In the genomic region with DNA sequence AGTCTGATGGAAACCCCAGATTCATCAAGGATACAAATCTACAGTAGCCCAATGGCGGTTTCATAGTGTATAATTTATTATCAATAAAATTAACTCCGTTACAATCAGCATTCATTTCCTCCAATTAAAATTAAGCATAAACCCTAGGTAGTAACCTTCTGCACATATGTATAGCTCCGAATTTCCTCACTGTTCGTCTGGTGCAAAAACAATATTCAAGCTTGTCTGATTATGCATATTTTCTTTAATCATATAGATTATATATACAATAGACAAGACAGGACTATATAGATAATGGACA, we compare ENCODE assay signal across 16 cellular contexts. TPM values are rescaled to one million over a fixed set of nuclear protein-coding genes. Genes with fewer than 3 reads are reported as not detected.
A peak's percentile ranks its signal among the peaks of the same experiment; 100 is the strongest.
DNase-seq lines count a peak whose midpoint lies in the region; ATAC-seq and TF ChIP-seq lines count a peak whose summit lies in the region.
"Had no signal": no experiment of that assay in that cellular context is flagged by ENCODE, and none has a peak within 500 bp of the region (broad histone marks: within the 10 kb centered on the region; RNA-seq: fewer than 3 reads in every experiment).

No MANE protein-coding gene starts in this region.

- no peaks in the 10 kb centered on the region for H3K9me3 Mint-ChIP-seq in CD4-positive, alpha-beta T cell

- intact Hi-C loops in CD4-positive, alpha-beta T cell (cut with DNase I, micrococcal nuclease), result loop anchor here (5.0 to 10.0 kb wide), 6 partner anchors 495 to 1310 kb away; partner anchors contain the start of gene SNX10 (in 1 of the 2)
- intact Hi-C loops in psoas muscle (cut with DNase I), result loop anchor here (5.0 to 10.0 kb wide), 4 partner anchors 765 to 1598 kb away; partner anchors contain the start of genes CBX3 (in 1 of the 2) and HNRNPA2B1 (in 1 of the 2)

- H3K4me3 Mint-ChIP-seq in CD4-positive, alpha-beta T cell, result peak overlapping the region; percentile 46

- H3K36me3 Mint-ChIP-seq in CD4-positive, alpha-beta T cell (ENCODE audit: low read depth), result peaks cover 4% of the 10 kb centered on the region

- no peak for TF ChIP-seq CTCF in CD4-positive, alpha-beta T cell (IDR thresholded peaks at IDR 0.05)
- TF ChIP-seq CTCF in fibroblast of mammary gland (conservative IDR thresholded peaks at IDR 0.05; ENCODE audit: control insufficient read depth, insufficient read depth, low read depth, low read length), result no peak
- no peak for TF ChIP-seq CTCF in psoas muscle (IDR thresholded peaks at IDR 0.05)

- DNase-seq in CD4-positive, alpha-beta T cell, result no peak
- no peak for DNase-seq in MG63
- peak; percentile 23 for DNase-seq in fibroblast of mammary gland (ENCODE audit: low read depth)
- DNase-seq in psoas muscle, result no peak
- DNase-seq in NCI-H128 (lab: John Stamatoyannopoulos, UW; ENCODE audit: unreplicated experiment), result no peak
- no peak for DNase-seq in GM03348 (ENCODE audit: low spot score)
- no peak for DNase-seq in activated T-cell treated with anti-CD3 and anti-CD28 coated beads, Interleukin-2, amount 50 U/mL, for 48 hours
- DNase-seq in activated T-cell treated with anti-CD3 and anti-CD28 coated beads, Interleukin-2, amount 50 U/mL, for 1 hour, result no peak
- DNase-seq: effector CD4-positive, alpha-beta T cell; NCI-H2081 treated with DMSO at 0.1 percent for 48 hours; NCI-H526 treated with DMSO at 0.1 percent for 48 hours; stimulated activated CD4-positive, alpha-beta T cell treated with anti-CD3 and anti-CD28 coated beads, Interleukin-1b, Interleukin-23, amount 100 ng/mL, for 48 hours; substantia nigra had no signal

- ATAC-seq in CD4-positive, alpha-beta T cell (ENCODE audit: poor library complexity), result no peak
- no peak for ATAC-seq in psoas muscle
- ATAC-seq: left lobe of liver, Panc1 had no signal

- POLR2A ChIA-PET in CD4-positive, alpha-beta T cell (lab: Charles Lee), result interaction anchor here (0.8 to 1.5 kb wide), 2 partner anchors 14 to 30 kb away, joined by 3 to 5 read pairs; no protein-coding TSS in a partner anchor

- peaks cover 46% of the 10 kb centered on the region for H3K4me1 Mint-ChIP-seq in CD4-positive, alpha-beta T cell (ENCODE audit: low read depth)

- H3K9me3 ChIP-seq in CD4-positive, alpha-beta T cell (ENCODE audit: control insufficient read depth, low read length), result no peaks in the 10 kb centered on the region
- H3K9me3 ChIP-seq in MG63, result no peaks in the 10 kb centered on the region
- no peaks in the 10 kb centered on the region for H3K9me3 ChIP-seq in psoas muscle

- H3K27ac Mint-ChIP-seq in CD4-positive, alpha-beta T cell, result no peak overlapping the region

- H3K4me3 ChIP-seq in MG63 (peak overlapping the region; percentile 62), fibroblast of mammary gland (ENCODE audit: control insufficient read depth, low read depth, low read length) (peak overlapping the region; percentile 77), psoas muscle (peak overlapping the region; percentile 79)

- no peak overlapping the region for H3K27ac ChIP-seq in CD4-positive, alpha-beta T cell (ENCODE audit: low read depth, low read length)
- H3K27ac ChIP-seq in psoas muscle, result peak overlapping the region; percentile 86

- H3K36me3 ChIP-seq in MG63, result peaks cover 41% of the 10 kb centered on the region
- H3K36me3 ChIP-seq in psoas muscle (ENCODE audit: insufficient read depth in 1 of 2, low read depth in 1 of 2), result no peaks in the 10 kb centered on the region

- H3K27me3 Mint-ChIP-seq in CD4-positive, alpha-beta T cell, result peaks cover 93% of the 10 kb centered on the region

- CTCF ChIA-PET in CD4-positive, alpha-beta T cell (lab: Charles Lee), result interaction anchor here (0.7 to 3.7 kb wide), 8 partner anchors 13 to 1270 kb away, joined by 3 to 51 read pairs (median 8); no protein-coding TSS in a partner anchor

- 67 to 73% (median 71%) methylated on average over 4 of the region's 4 CpGs for WGBS in psoas muscle, 3 donors

- peaks cover 96% of the 10 kb centered on the region for H3K27me3 ChIP-seq in CD4-positive, alpha-beta T cell (ENCODE audit: control insufficient read depth, insufficient read depth, low read length)
- no peaks in the 10 kb centered on the region for H3K27me3 ChIP-seq in MG63
- no peaks in the 10 kb centered on the region for H3K27me3 ChIP-seq in psoas muscle (ENCODE audit: insufficient read depth in 3 of 3, low read length in 2 of 3)

- peaks cover 20% of the 10 kb centered on the region for H3K4me1 ChIP-seq in psoas muscle

RNA-seq across cellular contexts. Expression of gene HOXA9, which starts 2.8 kb away (rescaled TPM):
- total RNA-seq in CD4-positive, alpha-beta T cell, result not detected
- 25.4 and 29.9 TPM in 2 replicates for total RNA-seq in MG63 (2014; rRNA removed; shearing (Covaris generic); ENCODE audit: low replicate concordance)
- 10 to 100 TPM in 1 of 4 donors, 1 to 10 TPM in 1, under 1 TPM in 1, not detected in 1; 0.81 to 19.9 (median 4.9) TPM for total RNA-seq in psoas muscle
- polyA plus RNA-seq in psoas muscle, result 10 to 100 TPM; 13.8 to 55.9 (median 18.2) TPM
- total RNA-seq: left lobe of liver had no signal

RNA-seq across cellular contexts. Expression of gene HOXA7, which starts 6.0 kb away (rescaled TPM):
- not detected for total RNA-seq in CD4-positive, alpha-beta T cell
- total RNA-seq in MG63 (2014; rRNA removed; shearing (Covaris generic); ENCODE audit: low replicate concordance), result 0.95 and 1.7 TPM in 2 replicates
- total RNA-seq in psoas muscle, result 1 to 10 TPM; 4.7 to 8.4 (median 6.7) TPM
- polyA plus RNA-seq in psoas muscle, result 10 to 100 TPM in 1 of 3 donors, 1 to 10 TPM in 2; 2.9 to 10.2 (median 6.2) TPM
- total RNA-seq: left lobe of liver had no signal

RNA-seq across cellular contexts. Expression of gene HOXA3, which starts 10.1 kb away (rescaled TPM):
- total RNA-seq in CD4-positive, alpha-beta T cell, result not detected
- total RNA-seq in MG63 (2014; rRNA removed; shearing (Covaris generic); ENCODE audit: low replicate concordance), result 4.3 TPM in 1 of 2 replicates, not detected in the other
- total RNA-seq in psoas muscle, result 1 to 10 TPM; 3.3 to 5.6 (median 4.2) TPM
- polyA plus RNA-seq in psoas muscle, result 1 to 10 TPM in 1 of 3 donors, under 1 TPM in 2; 0.65 to 2.6 (median 0.97) TPM
- polyA plus RNA-seq: IgD-negative memory B cell had no signal

RNA-seq across cellular contexts. Expression of gene HOXA10, which starts 11.6 kb away (rescaled TPM):
- total RNA-seq in CD4-positive, alpha-beta T cell, result not detected
- total RNA-seq in MG63 (2014; rRNA removed; shearing (Covaris generic); ENCODE audit: low replicate concordance), result 18.0 and 26.7 TPM in 2 replicates
- 10 to 100 TPM in 2 of 4 donors, under 1 TPM in 1, not detected in 1; 0.81 to 34.3 (median 19.2) TPM for total RNA-seq in psoas muscle
- polyA plus RNA-seq in psoas muscle, result 10 to 100 TPM; 17.2 to 77.5 (median 32.0) TPM

RNA-seq across cellular contexts. Expression of gene HOXA6, which starts 14.9 kb away (rescaled TPM):
- not detected for total RNA-seq in CD4-positive, alpha-beta T cell
- 0.82 and 5.1 TPM in 2 replicates for total RNA-seq in MG63 (2014; rRNA removed; shearing (Covaris generic); ENCODE audit: low replicate concordance)
- 1 to 10 TPM; 2.5 to 3.7 (median 3.1) TPM for total RNA-seq in psoas muscle
- 1 to 10 TPM in 2 of 3 donors, under 1 TPM in 1; 0.64 to 3.2 (median 1.5) TPM for polyA plus RNA-seq in psoas muscle
- total RNA-seq: left lobe of liver had no signal
